ENCODE assay signal across 8 cellular contexts in genomic region chr18:36830141-36830495, GRCh38. TPM values are rescaled to one million over a fixed set of nuclear protein-coding genes. Genes with fewer than 3 reads are reported as not detected.
A peak's percentile ranks its signal among the peaks of the same experiment; 100 is the strongest.
DNase-seq lines count a peak whose midpoint lies in the region; ATAC-seq and TF ChIP-seq lines count a peak whose summit lies in the region.

No MANE protein-coding gene starts in this region.

- TF ChIP-seq POLR2A in transverse colon (IDR thresholded peaks at IDR 0.05), result no peak

- peak overlapping the region; percentile 76 for H3K4me2 ChIP-seq in neural progenitor cell

- DNase-seq in CD8-positive, alpha-beta memory T cell, result no peak
- DNase-seq in LoVo (ENCODE audit: low spot score) (peak; percentile 3), cardiac fibroblast (ENCODE audit: low read depth in 2 of 2) (no peak), neural progenitor cell (ENCODE audit: low spot score) (no peak), HEK293T (ENCODE audit: extremely low spot score) (no peak), transverse colon (no peak)

- no peaks in the 10 kb centered on the region for H4K20me1 ChIP-seq in neural progenitor cell (ENCODE audit: low read depth)

- peaks cover 32 to 56% (median 44%) of the 10 kb centered on the region in 3 donors for H3K4me1 Mint-ChIP-seq in CD8-positive, alpha-beta memory T cell
- H3K4me1 Mint-ChIP-seq in neural progenitor cell, result peaks cover 27% of the 10 kb centered on the region

- peaks cover 17% of the 10 kb centered on the region for H3K4me1 ChIP-seq in CD8-positive, alpha-beta memory T cell (ENCODE audit: insufficient read depth, low read length)
- H3K4me1 ChIP-seq in neural progenitor cell (peaks cover 3% of the 10 kb centered on the region), transverse colon (peaks cover 9 to 22% (median 14%) of the 10 kb centered on the region in 4 donors)

- H3K4me3 ChIP-seq in CD8-positive, alpha-beta memory T cell (ENCODE audit: low read length), result peak overlapping the region; percentile 95
- H3K4me3 ChIP-seq in cardiac fibroblast (replicated peaks in 1 of 2; ENCODE audit: low read depth in 2 of 2, low read length in 2 of 2) (peak overlapping the region; percentile 95 to 100), neural progenitor cell (peak overlapping the region; percentile 83), transverse colon (peak overlapping the region in 1 of 4 donors; percentile 87)

- H3K9me3 ChIP-seq in CD8-positive, alpha-beta memory T cell (ENCODE audit: low read length), result no peaks in the 10 kb centered on the region
- H3K9me3 ChIP-seq in neural progenitor cell (ENCODE audit: low read depth) (no peaks in the 10 kb centered on the region), transverse colon (no peaks in the 10 kb centered on the region)

- in situ Hi-C loops in transverse colon (cut with MboI; ENCODE audit: low pct_ligation_motif_present in 1 of 4, low pct_unique_long_range_greater_than_20kb in 1 of 4, low sequenced_read_pairs in 3 of 4), result no loop called here

- H2AFZ ChIP-seq in neural progenitor cell (replicated peaks), result no peak overlapping the region

- H3K27ac Mint-ChIP-seq in CD8-positive, alpha-beta memory T cell, result peak overlapping the region in 7 of 8 donors; percentile 3 to 96 (median 88)
- H3K27ac Mint-ChIP-seq in neural progenitor cell, result no peak overlapping the region

- 38 to 39% methylated on average over 1 of the region's 1 CpG for WGBS in transverse colon (ENCODE audit: low coverage in 1 of 2), 2 donors

- peaks cover 43% of the 10 kb centered on the region for H3K79me2 ChIP-seq in neural progenitor cell (ENCODE audit: low read depth)

- CTCF ChIA-PET in CD8-positive, alpha-beta memory T cell (lab: Charles Lee), result interaction anchor here (0.8 kb wide), 1 partner anchor 10 kb away, joined by 3 read pairs; no protein-coding TSS in a partner anchor
- CTCF ChIA-PET in HEK293T (lab: Yijun Ruan, JAX), result interaction anchor here (0.6 to 2.2 kb wide), 7 partner anchors 10 to 142 kb away, joined by 3 to 10 read pairs (median 6); no protein-coding TSS in a partner anchor

- no peak overlapping the region for H3K9ac ChIP-seq in neural progenitor cell

- H3F3A ChIP-seq in neural progenitor cell (ENCODE audit: low read depth), result peaks cover 23% of the 10 kb centered on the region

- ATAC-seq in HG02798 (IDR thresholded peaks at IDR 0.05; ENCODE audit: poor library complexity, unreplicated experiment) (no peak), GM18858 (IDR thresholded peaks at IDR 0.05; ENCODE audit: unreplicated experiment) (no peak)

- no peak for TF ChIP-seq EP300 in transverse colon (IDR thresholded peaks at IDR 0.05; ENCODE audit: low read depth)

- H3K27me3 ChIP-seq in CD8-positive, alpha-beta memory T cell (ENCODE audit: insufficient read depth, low read length, poor library complexity, severe bottlenecking), result no peaks in the 10 kb centered on the region
- H3K27me3 ChIP-seq in neural progenitor cell (no peaks in the 10 kb centered on the region), transverse colon (no peaks in the 10 kb centered on the region)

- H3K27me3 Mint-ChIP-seq in CD8-positive, alpha-beta memory T cell, result no peaks in the 10 kb centered on the region
- H3K27me3 Mint-ChIP-seq in neural progenitor cell (ENCODE audit: insufficient read depth, low read depth), result peaks cover 2% of the 10 kb centered on the region

- TF ChIP-seq CTCF in cardiac fibroblast (IDR thresholded peaks at IDR 0.05; ENCODE audit: low read depth, low read length) (no peak), neural progenitor cell (IDR thresholded peaks at IDR 0.05) (no peak), transverse colon (IDR thresholded peaks at IDR 0.05) (no peak)

- POLR2A ChIA-PET in CD8-positive, alpha-beta memory T cell (lab: Charles Lee), result no interaction called here
- POLR2A ChIA-PET in HEK293T (lab: Yijun Ruan, JAX), result interaction anchor here (1.0 to 1.6 kb wide), 5 partner anchors 11 to 69 kb away, joined by 4 to 6 read pairs (median 4); no protein-coding TSS in a partner anchor

- H3K27ac ChIP-seq in CD8-positive, alpha-beta memory T cell (ENCODE audit: low read depth, low read length), result peak overlapping the region; percentile 77
- H3K27ac ChIP-seq in neural progenitor cell (no peak overlapping the region), transverse colon (no peak overlapping the region)

- peaks cover 0 to 11% (median 0%) of the 10 kb centered on the region in 3 donors for H3K36me3 Mint-ChIP-seq in CD8-positive, alpha-beta memory T cell
- H3K36me3 Mint-ChIP-seq in neural progenitor cell, result peaks cover 12% of the 10 kb centered on the region

- no peaks in the 10 kb centered on the region for H3K9me3 Mint-ChIP-seq in CD8-positive, alpha-beta memory T cell
- peaks cover 6% of the 10 kb centered on the region for H3K9me3 Mint-ChIP-seq in neural progenitor cell

- intact Hi-C loops in transverse colon (cut with DNase I; ENCODE audit: low total_unique reads), result no loop called here

- H3K4me3 Mint-ChIP-seq in CD8-positive, alpha-beta memory T cell, result peak overlapping the region; percentile 90 to 99 (median 96)
- peak overlapping the region; percentile 89 for H3K4me3 Mint-ChIP-seq in neural progenitor cell

- no peaks in the 10 kb centered on the region for H3K36me3 ChIP-seq in CD8-positive, alpha-beta memory T cell (ENCODE audit: insufficient read depth, low read length)
- H3K36me3 ChIP-seq in neural progenitor cell (peaks cover 4% of the 10 kb centered on the region), transverse colon (no peaks in the 10 kb centered on the region)

TF ChIP-seq in HEK293T, 16 proteins besides CTCF, POLR2A, EP300 and RAD21:
- TF ChIP-seq HDGF (IDR thresholded peaks at IDR 0.05; ENCODE audit: borderline replicate concordance) (no peak), FOXM1 (IDR thresholded peaks at IDR 0.05; ENCODE audit: borderline replicate concordance) (no peak), ZNF384 (IDR thresholded peaks at IDR 0.05) (no peak), SUZ12 (IDR thresholded peaks at IDR 0.05) (no peak), ARNT (IDR thresholded peaks at IDR 0.05) (no peak), PKNOX1 (IDR thresholded peaks at IDR 0.05) (no peak), TARDBP (IDR thresholded peaks at IDR 0.05) (no peak), SP1 (IDR thresholded peaks at IDR 0.05) (no peak), BHLHE40 (IDR thresholded peaks at IDR 0.05; ENCODE audit: borderline replicate concordance) (no peak), FOXA1 (IDR thresholded peaks at IDR 0.05) (no peak), ELF4 (IDR thresholded peaks at IDR 0.05) (no peak), L3MBTL2 (conservative IDR thresholded peaks at IDR 0.05) (no peak), FOXK2 (IDR thresholded peaks at IDR 0.05) (no peak), NFRKB (IDR thresholded peaks at IDR 0.05) (no peak), LEF1 (IDR thresholded peaks at IDR 0.05; ENCODE audit: borderline replicate concordance) (no peak), CTBP1 (IDR thresholded peaks at IDR 0.05; ENCODE audit: borderline replicate concordance) (no peak)

RNA-seq across cellular contexts. Expression of gene KIAA1328, which starts 1.2 kb away (rescaled TPM):
- 1 to 10 TPM; 6.6 to 6.8 TPM for total RNA-seq in CD8-positive, alpha-beta memory T cell
- 8.3 TPM for polyA plus RNA-seq in CD8-positive, alpha-beta memory T cell
- 11.5 and 15.0 TPM in 2 replicates for total RNA-seq in neural progenitor cell (ENCODE audit: low replicate concordance)
- 10 to 100 TPM in 2 of 4 donors, 1 to 10 TPM in 2; 3.6 to 14.3 (median 11.3) TPM for total RNA-seq in transverse colon

RNA-seq across cellular contexts. Expression of gene TPGS2, which starts 1.3 kb away (rescaled TPM):
- 10 to 100 TPM; 70.2 to 75.5 TPM for total RNA-seq in CD8-positive, alpha-beta memory T cell
- 68.3 TPM for polyA plus RNA-seq in CD8-positive, alpha-beta memory T cell
- total RNA-seq in neural progenitor cell (ENCODE audit: low replicate concordance) (262 and 301 TPM in 2 replicates), transverse colon (100 to 1,000 TPM in 2 of 4 donors, 10 to 100 TPM in 2; 53.7 to 130 (median 95.6) TPM)
